ENCODE assay signal across 20 cellular contexts in genomic region chr12:117980621-117981020, GRCh38. TPM values are rescaled to one million over a fixed set of nuclear protein-coding genes. Genes with fewer than 3 reads are reported as not detected.
"Had no signal": no experiment of that assay in that cellular context is flagged by ENCODE, and none has a peak within 500 bp of the region (broad histone marks: within the 10 kb centered on the region; RNA-seq: fewer than 3 reads in every experiment).

No MANE protein-coding gene starts in this region.

- H3K4me1 Mint-ChIP-seq: activated CD4-positive, alpha-beta T cell treated with anti-CD3 and anti-CD28 coated beads, Interleukin-2, amount 10 ng/mL, durations not matched to agents 24 days and 14 days; activated naive CD8-positive, alpha-beta T cell treated with anti-CD3 and anti-CD28 coated beads for 36 hours; brain; nephron progenitor cell had no signal

- H3K27ac ChIP-seq: coronary artery, esophagus squamous epithelium, gastroesophageal sphincter, heart right ventricle, prostate gland had no signal

- H3K27me3 Mint-ChIP-seq: type B pancreatic cell had no signal

- H3K4me3 Mint-ChIP-seq: activated CD4-positive, alpha-beta T cell treated with anti-CD3 and anti-CD28 coated beads, Interleukin-2, amount 10 ng/mL, durations not matched to agents 24 days and 14 days; activated naive CD8-positive, alpha-beta T cell treated with anti-CD3 and anti-CD28 coated beads for 36 hours; brain; nephron progenitor cell; stimulated activated naive CD8-positive, alpha-beta T cell treated with anti-CD3 and anti-CD28 coated beads, Interleukin-15, Interleukin-2, amounts not matched to agents 100 ng/mL and 50 ng/mL, for 24 hours; type B pancreatic cell had no signal

- H3K4me1 ChIP-seq: esophagus squamous epithelium, gastroesophageal sphincter, heart right ventricle, prostate gland had no signal

- H3K9me3 ChIP-seq: esophagus squamous epithelium, gastroesophageal sphincter, prostate gland had no signal

- H3K36me3 ChIP-seq: esophagus squamous epithelium, gastroesophageal sphincter, heart right ventricle, prostate gland had no signal

- H3K9me3 Mint-ChIP-seq: activated CD4-positive, alpha-beta T cell treated with anti-CD3 and anti-CD28 coated beads, Interleukin-2, amount 10 ng/mL, durations not matched to agents 24 days and 14 days; activated naive CD8-positive, alpha-beta T cell treated with anti-CD3 and anti-CD28 coated beads for 36 hours; activated T-cell treated with anti-CD3 and anti-CD28 coated beads, Interleukin-2, amount 50 U/mL, for 72 hours; nephron progenitor cell; stimulated activated naive CD8-positive, alpha-beta T cell treated with anti-CD3 and anti-CD28 coated beads, Interleukin-15, Interleukin-2, amounts not matched to agents 100 ng/mL and 50 ng/mL, for 24 hours; type B pancreatic cell had no signal

- H3K4me2 ChIP-seq: smooth muscle cell had no signal

- DNase-seq: activated CD4-positive, alpha-beta T cell treated with anti-CD3 and anti-CD28 coated beads, Interleukin-2, amount 10 ng/mL, durations not matched to agents 24 days and 14 days; activated CD4-positive, CD25-positive, alpha-beta regulatory T cell; activated CD8-positive, alpha-beta memory T cell treated with anti-CD3 and anti-CD28 coated beads, Interleukin-2, amount 50 U/mL, for 48 hours; activated gamma-delta T cell treated with Interleukin-2 at 50 U/mL for 16 hours; activated naive CD8-positive, alpha-beta T cell treated with anti-CD3 and anti-CD28 coated beads for 36 hours; activated T-cell treated with anti-CD3 and anti-CD28 coated beads, Interleukin-2, amount 50 U/mL, for 72 hours; central memory CD4-positive, alpha-beta T cell; esophagus squamous epithelium; heart right ventricle; nephron progenitor cell; right cardiac atrium; stimulated activated CD4-positive, alpha-beta T cell treated with anti-CD3 and anti-CD28 coated beads, Interleukin-4, amount 100 ng/mL, for 4 hours; stimulated activated CD8-positive, alpha-beta memory T cell treated with anti-CD3 and anti-CD28 coated beads, Interleukin-4, amount 100 ng/mL, for 48 hours had no signal

- H3K36me3 Mint-ChIP-seq: activated naive CD8-positive, alpha-beta T cell treated with anti-CD3 and anti-CD28 coated beads for 36 hours; brain; type B pancreatic cell had no signal

- H3K4me3 ChIP-seq: coronary artery, esophagus squamous epithelium, gastroesophageal sphincter, heart right ventricle, prostate gland, smooth muscle cell had no signal

- H3K27ac Mint-ChIP-seq: activated CD4-positive, alpha-beta T cell treated with anti-CD3 and anti-CD28 coated beads, Interleukin-2, amount 10 ng/mL, durations not matched to agents 24 days and 14 days; activated naive CD8-positive, alpha-beta T cell treated with anti-CD3 and anti-CD28 coated beads for 36 hours; activated T-cell treated with anti-CD3 and anti-CD28 coated beads, Interleukin-2, amount 50 U/mL, for 72 hours; brain; nephron progenitor cell; stimulated activated naive CD8-positive, alpha-beta T cell treated with anti-CD3 and anti-CD28 coated beads, Interleukin-15, Interleukin-2, amounts not matched to agents 100 ng/mL and 50 ng/mL, for 24 hours; type B pancreatic cell had no signal

RNA-seq across cellular contexts. Expression of gene KSR2, which starts 11.8 kb away (rescaled TPM):
- total RNA-seq: activated naive CD8-positive, alpha-beta T cell treated with anti-CD3 and anti-CD28 coated beads for 36 hours had no signal
- polyA plus RNA-seq: heart right ventricle, smooth muscle cell had no signal
